In the genomic region with DNA sequence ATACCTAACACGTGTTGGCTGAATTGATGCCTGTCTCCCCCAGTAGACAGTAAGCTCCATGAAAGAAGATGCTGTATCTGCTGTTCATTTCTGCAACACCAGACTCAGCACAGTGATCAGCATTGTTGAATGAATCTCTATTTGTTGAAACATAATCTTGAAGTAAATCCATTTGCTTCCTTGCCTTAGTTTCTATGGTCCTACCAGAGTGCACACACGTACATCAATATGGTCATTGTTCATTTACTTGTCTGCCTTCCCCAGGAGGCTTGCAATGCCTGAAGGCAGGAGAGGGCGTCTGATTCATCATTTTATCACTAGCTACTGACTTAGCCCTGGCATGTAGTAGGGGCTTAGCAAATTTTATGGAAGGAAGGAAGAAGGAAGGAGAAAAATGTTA, we compare ENCODE assay signal across 28 cellular contexts. TPM values are rescaled to one million over a fixed set of nuclear protein-coding genes. Genes with fewer than 3 reads are reported as not detected.
"Had no signal": no experiment of that assay in that cellular context is flagged by ENCODE, and none has a peak within 500 bp of the region (broad histone marks: within the 10 kb centered on the region; RNA-seq: fewer than 3 reads in every experiment).

No MANE protein-coding gene starts in this region.

- H3K4me1 ChIP-seq: gastroesophageal sphincter, pancreas, right lobe of liver, stomach, vagina had no signal

- ATAC-seq: activated CD8-positive, alpha-beta memory T cell treated with anti-CD3 and anti-CD28 coated beads, Interleukin-2, amount 10 ng/mL, durations not matched to agents 7 days and 5 days; gastroesophageal sphincter; heart left ventricle; left ventricle myocardium superior; mucosa of descending colon; naive thymus-derived CD8-positive, alpha-beta T cell; pancreas; right lobe of liver; stimulated activated effector memory CD8-positive, alpha-beta T cell treated with anti-CD3 and anti-CD28 coated beads, Interleukin-12 subunit alpha, Interleukin-12 subunit beta, amount 100 ng/mL, for 72 hours had no signal

- H3K36me3 Mint-ChIP-seq: activated CD8-positive, alpha-beta memory T cell treated with anti-CD3 and anti-CD28 coated beads, Interleukin-2, amount 10 ng/mL, durations not matched to agents 7 days and 5 days; activated naive CD8-positive, alpha-beta T cell treated with anti-CD3 and anti-CD28 coated beads, Interleukin-2, amount 10 ng/mL, durations not matched to agents 7 days and 5 days; memory B cell; stimulated activated effector memory CD8-positive, alpha-beta T cell treated with anti-CD3 and anti-CD28 coated beads, Interleukin-12 subunit alpha, Interleukin-12 subunit beta, amount 100 ng/mL, for 72 hours had no signal

- H3K9me3 Mint-ChIP-seq: activated B cell treated with CpG ODN at 0.5 μM for 24 hours; activated CD4-positive, alpha-beta memory T cell treated with anti-CD3 and anti-CD28 coated beads, Interleukin-2, amount 10 ng/mL, durations not matched to agents 7 days and 5 days; activated naive CD8-positive, alpha-beta T cell treated with anti-CD3 and anti-CD28 coated beads, Interleukin-2, amount 10 ng/mL, durations not matched to agents 7 days and 5 days; activated T-helper 2 cell treated with anti-CD3 and anti-CD28 coated beads, Interferon-gamma antibody, Interleukin-2, Interleukin-4, amounts not matched to agents 10 μg/mL and 5 μg/mL and 100 μg/mL, durations not matched to agents 14 hours and 24 hours and 36 hours; endodermal cell; naive thymus-derived CD8-positive, alpha-beta T cell; stimulated activated effector memory CD8-positive, alpha-beta T cell treated with anti-CD3 and anti-CD28 coated beads, Interleukin-12 subunit alpha, Interleukin-12 subunit beta, amount 100 ng/mL, for 72 hours; T-helper 2 cell treated with Interferon-gamma antibody and Interleukin-4, amounts not matched to agents 5 μg/mL and 100 μg/mL, for 36 hours had no signal

- H3K9me3 ChIP-seq: gastroesophageal sphincter, heart left ventricle, mucosa of descending colon, pancreas, right lobe of liver, stomach, vagina had no signal

- H3K4me3 ChIP-seq: dorsolateral prefrontal cortex, gastroesophageal sphincter, heart left ventricle, mucosa of descending colon, pancreas, right lobe of liver, stomach, vagina had no signal

- FAIRE-seq: pancreas had no signal

- H3K27ac ChIP-seq: gastroesophageal sphincter, heart left ventricle, pancreas, right lobe of liver, stomach, vagina had no signal

- H3K27me3 Mint-ChIP-seq: activated B cell treated with CpG ODN at 0.5 μM for 24 hours; activated CD4-positive, alpha-beta memory T cell treated with anti-CD3 and anti-CD28 coated beads, Interleukin-2, amount 10 ng/mL, durations not matched to agents 7 days and 5 days; activated CD8-positive, alpha-beta memory T cell treated with anti-CD3 and anti-CD28 coated beads, Interleukin-2, amount 10 ng/mL, durations not matched to agents 7 days and 5 days; naive thymus-derived CD8-positive, alpha-beta T cell had no signal

- H3K36me3 ChIP-seq: gastroesophageal sphincter, heart left ventricle, pancreas, right lobe of liver, vagina had no signal

- H3K27ac Mint-ChIP-seq: activated B cell treated with CpG ODN at 0.5 μM for 24 hours; activated CD4-positive, alpha-beta memory T cell treated with anti-CD3 and anti-CD28 coated beads, Interleukin-2, amount 10 ng/mL, durations not matched to agents 7 days and 5 days; activated CD8-positive, alpha-beta memory T cell treated with anti-CD3 and anti-CD28 coated beads, Interleukin-2, amount 10 ng/mL, durations not matched to agents 7 days and 5 days; activated naive CD8-positive, alpha-beta T cell treated with anti-CD3 and anti-CD28 coated beads, Interleukin-2, amount 10 ng/mL, durations not matched to agents 7 days and 5 days; activated T-helper 2 cell treated with anti-CD3 and anti-CD28 coated beads, Interferon-gamma antibody, Interleukin-2, Interleukin-4, amounts not matched to agents 10 μg/mL and 5 μg/mL and 100 μg/mL, durations not matched to agents 14 hours and 24 hours and 36 hours; endodermal cell; memory B cell; naive thymus-derived CD8-positive, alpha-beta T cell; stimulated activated effector memory CD8-positive, alpha-beta T cell treated with anti-CD3 and anti-CD28 coated beads, Interleukin-12 subunit alpha, Interleukin-12 subunit beta, amount 100 ng/mL, for 72 hours; T-helper 2 cell treated with Interferon-gamma antibody and Interleukin-4, amounts not matched to agents 5 μg/mL and 100 μg/mL, for 36 hours had no signal

- DNase-seq: activated B cell treated with CpG ODN at 0.5 μM for 24 hours; activated CD4-positive, alpha-beta memory T cell treated with anti-CD3 and anti-CD28 coated beads, Interleukin-2, amount 10 ng/mL, durations not matched to agents 7 days and 5 days; activated CD4-positive, alpha-beta T cell treated with anti-CD3 and anti-CD28 coated beads for 4 hours; activated CD8-positive, alpha-beta memory T cell treated with anti-CD3 and anti-CD28 coated beads, Interleukin-2, amount 10 ng/mL, durations not matched to agents 7 days and 5 days; activated naive CD4-positive, alpha-beta T cell treated with Interleukin-2 at 50 U/mL for 16 hours; activated naive CD8-positive, alpha-beta T cell treated with anti-CD3 and anti-CD28 coated beads, Interleukin-2, amount 10 ng/mL, durations not matched to agents 7 days and 5 days; activated T-cell treated with anti-CD3 and anti-CD28 coated beads, Interleukin-2, amount 50 U/mL, for 1 hour; amygdala; caudate nucleus; dorsolateral prefrontal cortex; endodermal cell; heart left ventricle; kidney glomerular epithelial cell; left ventricle myocardium superior; mucosa of descending colon; naive thymus-derived CD8-positive, alpha-beta T cell; pancreas; right lobe of liver; stimulated activated CD4-positive, alpha-beta T cell treated with anti-CD3 and anti-CD28 coated beads, Interleukin-4, amount 100 ng/mL, for 24 hours; stomach; trophoblast cell had no signal

- H3K4me3 Mint-ChIP-seq: activated B cell treated with CpG ODN at 0.5 μM for 24 hours; activated CD4-positive, alpha-beta memory T cell treated with anti-CD3 and anti-CD28 coated beads, Interleukin-2, amount 10 ng/mL, durations not matched to agents 7 days and 5 days; activated CD8-positive, alpha-beta memory T cell treated with anti-CD3 and anti-CD28 coated beads, Interleukin-2, amount 10 ng/mL, durations not matched to agents 7 days and 5 days; activated naive CD8-positive, alpha-beta T cell treated with anti-CD3 and anti-CD28 coated beads, Interleukin-2, amount 10 ng/mL, durations not matched to agents 7 days and 5 days; endodermal cell; memory B cell; naive thymus-derived CD8-positive, alpha-beta T cell; stimulated activated effector memory CD8-positive, alpha-beta T cell treated with anti-CD3 and anti-CD28 coated beads, Interleukin-12 subunit alpha, Interleukin-12 subunit beta, amount 100 ng/mL, for 72 hours; T-helper 2 cell treated with Interferon-gamma antibody and Interleukin-4, amounts not matched to agents 5 μg/mL and 100 μg/mL, for 36 hours had no signal

- H3K4me1 Mint-ChIP-seq: activated B cell treated with CpG ODN at 0.5 μM for 24 hours; activated CD4-positive, alpha-beta memory T cell treated with anti-CD3 and anti-CD28 coated beads, Interleukin-2, amount 10 ng/mL, durations not matched to agents 7 days and 5 days; activated CD8-positive, alpha-beta memory T cell treated with anti-CD3 and anti-CD28 coated beads, Interleukin-2, amount 10 ng/mL, durations not matched to agents 7 days and 5 days; activated naive CD8-positive, alpha-beta T cell treated with anti-CD3 and anti-CD28 coated beads, Interleukin-2, amount 10 ng/mL, durations not matched to agents 7 days and 5 days; endodermal cell; memory B cell; naive thymus-derived CD8-positive, alpha-beta T cell; stimulated activated effector memory CD8-positive, alpha-beta T cell treated with anti-CD3 and anti-CD28 coated beads, Interleukin-12 subunit alpha, Interleukin-12 subunit beta, amount 100 ng/mL, for 72 hours had no signal

- H3K27me3 ChIP-seq: dorsolateral prefrontal cortex, gastroesophageal sphincter, heart left ventricle, pancreas, right lobe of liver, stomach, vagina had no signal

RNA-seq across cellular contexts. Expression of gene RBP2, which starts 19.2 kb away (rescaled TPM):
- total RNA-seq: activated B cell treated with CpG ODN at 0.5 μM for 24 hours; activated CD4-positive, alpha-beta memory T cell treated with anti-CD3 and anti-CD28 coated beads, Interleukin-2, amount 10 ng/mL, durations not matched to agents 7 days and 5 days; activated CD8-positive, alpha-beta memory T cell treated with anti-CD3 and anti-CD28 coated beads, Interleukin-2, amount 10 ng/mL, durations not matched to agents 7 days and 5 days; activated naive CD8-positive, alpha-beta T cell treated with anti-CD3 and anti-CD28 coated beads, Interleukin-2, amount 10 ng/mL, durations not matched to agents 7 days and 5 days; activated T-helper 2 cell treated with anti-CD3 and anti-CD28 coated beads, Interferon-gamma antibody, Interleukin-2, Interleukin-4, amounts not matched to agents 10 μg/mL and 5 μg/mL and 100 μg/mL, durations not matched to agents 14 hours and 24 hours and 36 hours; dorsolateral prefrontal cortex; endodermal cell; gastroesophageal sphincter; heart left ventricle; left ventricle myocardium superior; naive thymus-derived CD8-positive, alpha-beta T cell; right lobe of liver; temporal lobe; vagina had no signal
- polyA plus RNA-seq: naive thymus-derived CD8-positive, alpha-beta T cell had no signal
